In the genomic region with DNA sequence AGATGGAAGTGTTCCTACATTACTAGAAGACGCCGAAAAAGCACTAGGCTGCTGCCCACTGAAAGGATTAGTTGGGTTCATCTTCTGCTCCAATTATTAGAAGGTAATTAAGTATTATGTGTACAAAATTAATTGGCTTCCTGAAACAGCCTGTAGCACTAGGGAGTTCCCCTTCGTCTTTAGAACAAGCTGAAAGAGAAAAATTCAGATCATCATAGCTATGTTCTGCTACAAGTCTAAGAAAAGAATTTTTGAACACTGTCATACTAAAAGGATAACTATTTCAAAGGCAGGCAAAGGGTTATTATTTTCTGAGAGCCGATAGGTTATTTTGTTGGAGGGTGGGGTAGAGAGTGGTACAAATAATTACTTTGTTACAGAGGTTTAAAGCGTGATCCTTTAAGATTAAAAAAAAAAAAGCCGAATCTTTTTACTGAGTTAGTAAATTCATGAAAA, we compare ENCODE assay signal across 8 cellular contexts.
A peak's percentile ranks its signal among the peaks of the same experiment; 100 is the strongest.
DNase-seq lines count a peak whose midpoint lies in the region; ATAC-seq lines count a peak whose summit lies in the region.

A gene (minus strand): TSS at position 406 of the 456 bp plus-strand sequence. CDS start 325 bp downstream, at position 81.

- no peaks in the 10 kb centered on the region for H3K27me3 Mint-ChIP-seq in stimulated activated memory B cell treated with anti-CD40 and anti-IgM and Interleukin-4, amounts not matched to agents 10 μg/mL and 1 μg/mL and 100 μg/mL, for 72 hours

- no peaks in the 10 kb centered on the region for H3K9me3 ChIP-seq in iPS-18c (ENCODE audit: control insufficient read depth, insufficient read depth, low read length)

- peak within 1 kb of the TSS; percentile 93 for H3K27ac ChIP-seq in angular gyrus (ENCODE audit: low read depth, low read length)

- peak within 1 kb of the TSS; percentile 91 for H3K27ac Mint-ChIP-seq in stimulated activated memory B cell treated with anti-CD40 and anti-IgM and Interleukin-4, amounts not matched to agents 10 μg/mL and 1 μg/mL and 100 μg/mL, for 72 hours

- in situ Hi-C loops in KBM-7 (cut with MboI; ENCODE audit: low pct_unique_long_range_greater_than_20kb, low sequenced_read_pairs) = no loop called here

- H3K4me3 Mint-ChIP-seq in stimulated activated memory B cell treated with anti-CD40 and anti-IgM and Interleukin-4, amounts not matched to agents 10 μg/mL and 1 μg/mL and 100 μg/mL, for 72 hours = peak within 1 kb of the TSS; percentile 100

- peaks cover 63% of the 10 kb centered on the region for H3K4me1 Mint-ChIP-seq in stimulated activated memory B cell treated with anti-CD40 and anti-IgM and Interleukin-4, amounts not matched to agents 10 μg/mL and 1 μg/mL and 100 μg/mL, for 72 hours

- H3K4me3 ChIP-seq in iPS-18c (ENCODE audit: insufficient read depth, low read depth, low read length) = peak within 1 kb of the TSS; percentile 94

- no peak for ATAC-seq in stimulated activated memory B cell treated with anti-CD40 and anti-IgM and Interleukin-4, amounts not matched to agents 10 μg/mL and 1 μg/mL and 100 μg/mL, for 72 hours
- ATAC-seq in HG03521 (IDR thresholded peaks at IDR 0.05; ENCODE audit: unreplicated experiment) = no peak

- no peaks in the 10 kb centered on the region for H3K9me3 Mint-ChIP-seq in stimulated activated memory B cell treated with anti-CD40 and anti-IgM and Interleukin-4, amounts not matched to agents 10 μg/mL and 1 μg/mL and 100 μg/mL, for 72 hours

- peaks cover 13% of the 10 kb centered on the region for H3K36me3 Mint-ChIP-seq in stimulated activated memory B cell treated with anti-CD40 and anti-IgM and Interleukin-4, amounts not matched to agents 10 μg/mL and 1 μg/mL and 100 μg/mL, for 72 hours

- peak; percentile 19 for DNase-seq in KBM-7
- DNase-seq in midbrain (lab: John Stamatoyannopoulos, UW) = no peak
- DNase-seq in NCI-H1048 (lab: John Stamatoyannopoulos, UW) = no peak
- no peak for DNase-seq in DMS 273 (lab: John Stamatoyannopoulos, UW; ENCODE audit: unreplicated experiment)
